Comparison of ENCODE assay signal across 15 cellular contexts in the genomic region with DNA sequence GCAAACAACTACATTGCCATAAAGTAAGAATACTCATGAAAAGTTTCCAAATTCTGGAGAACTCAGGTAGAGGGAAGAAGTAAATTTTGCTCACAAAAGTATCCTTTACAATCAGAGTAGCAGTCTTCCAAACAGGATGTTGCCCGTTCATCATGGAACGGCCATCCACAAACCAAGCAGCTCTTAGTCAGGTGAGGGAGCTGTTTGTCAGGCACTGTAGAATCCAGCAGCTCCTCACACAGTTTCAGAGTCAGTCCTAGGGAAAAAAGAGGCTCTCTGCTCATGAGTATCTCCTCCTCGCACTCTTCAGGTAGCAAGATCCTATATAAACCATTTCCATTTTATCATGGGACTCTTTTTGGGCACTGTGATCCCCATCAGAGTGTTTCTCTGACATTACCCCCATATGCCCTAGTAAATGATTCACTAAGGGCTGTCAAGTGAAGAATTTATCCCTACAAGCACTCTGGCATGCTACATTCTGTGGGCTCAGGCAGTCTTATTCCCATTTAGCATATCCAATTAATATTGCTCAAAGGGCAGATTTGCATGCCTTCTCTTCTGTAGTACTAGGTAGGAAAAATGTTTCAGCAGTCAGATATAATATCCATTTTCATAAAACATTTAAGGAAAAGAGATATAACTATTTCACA.
A peak's percentile ranks its signal among the peaks of the same experiment; 100 is the strongest.
DNase-seq lines count a peak whose midpoint lies in the region; ATAC-seq, FAIRE-seq and TF ChIP-seq lines count a peak whose summit lies in the region.
"Had no signal": no experiment of that assay in that cellular context is flagged by ENCODE, and none has a peak within 500 bp of the region (broad histone marks: within the 10 kb centered on the region; RNA-seq: fewer than 3 reads in every experiment).

No MANE protein-coding gene starts in this region.

- H2BK15ac ChIP-seq in mesendoderm (replicated peaks; ENCODE audit: low read depth), result no peak overlapping the region

- H3K4me2 ChIP-seq in A549, result no peak overlapping the region
- H3K4me2 ChIP-seq in hepatocyte, result no peak overlapping the region
- H3K4me2 ChIP-seq in mesendoderm (ENCODE audit: low read length), result no peak overlapping the region

- no peak overlapping the region for H4K8ac ChIP-seq in mesendoderm (ENCODE audit: low read depth, low read length)

- H3K9me3 ChIP-seq in A549, result no peaks in the 10 kb centered on the region
- no peaks in the 10 kb centered on the region for H3K9me3 ChIP-seq in hepatocyte (ENCODE audit: low read depth)
- no peaks in the 10 kb centered on the region for H3K9me3 ChIP-seq in aorta (ENCODE audit: control insufficient read depth, low read length)
- H3K9me3 ChIP-seq in ascending aorta, result no peaks in the 10 kb centered on the region
- H3K9me3 ChIP-seq: HAP-1 had no signal

- TF ChIP-seq POLR2A in A549 (IDR thresholded peaks at IDR 0.05; ENCODE audit: low read length), result no peak

- no peak overlapping the region for H3K56ac ChIP-seq in mesendoderm (ENCODE audit: low read length)

- no peaks in the 10 kb centered on the region for H4K20me1 ChIP-seq in hepatocyte (ENCODE audit: insufficient read depth, poor library complexity, severe bottlenecking)

- no peak for TF ChIP-seq EP300 in A549 (IDR thresholded peaks at IDR 0.05)

- H3K79me2 ChIP-seq in hepatocyte (no peaks in the 10 kb centered on the region), mesendoderm (ENCODE audit: control insufficient read depth, insufficient read depth, low read length) (no peaks in the 10 kb centered on the region)

- H3K79me1 ChIP-seq in mesendoderm (ENCODE audit: low read length), result no peaks in the 10 kb centered on the region

- no peak for DNase-seq in A549 (ENCODE audit: low read depth in 1 of 2, low spot score in 1 of 2)
- peak; percentile 40 for DNase-seq in NCI-H69 (lab: John Stamatoyannopoulos, UW)
- peak; percentile 29 for DNase-seq in hepatocyte (ENCODE audit: low spot score)
- DNase-seq in mesendoderm, result peak; percentile 15
- no peak for DNase-seq in AG20443 (ENCODE audit: low spot score)
- no peak for DNase-seq in aorta
- no peak for DNase-seq in stimulated activated CD4-positive, alpha-beta T cell treated with anti-CD3 and anti-CD28 coated beads, Interleukin-4, amount 100 ng/mL, for 1 hour
- no peak for DNase-seq in ascending aorta (ENCODE audit: low spot score in 2 of 2)
- DNase-seq: C1 segment of cervical spinal cord, NCI-H1105, NCI-H187, NCI-H446 had no signal

- no peak overlapping the region for H2AK5ac ChIP-seq in mesendoderm (ENCODE audit: low read length)

- H3K9me2 ChIP-seq in hepatocyte (replicated peaks; ENCODE audit: insufficient read depth), result no peaks in the 10 kb centered on the region

- TF ChIP-seq CTCF in A549 (IDR thresholded peaks at IDR 0.05) (no peak), hepatocyte (IDR thresholded peaks at IDR 0.05; ENCODE audit: poor library complexity) (no peak), ascending aorta (IDR thresholded peaks at IDR 0.05) (no peak)

- FAIRE-seq in A549 (lab: Jason Lieb, UNC), result no peak
- FAIRE-seq: GM12892 had no signal

- ATAC-seq in A549, result 0 out of 6 replicates have a peak, but pooled peaks have one; percentile 30 to 39
- ATAC-seq in aorta (ENCODE audit: low FRiP score), result no peak
- ATAC-seq: Right ventricle myocardium inferior had no signal

- H2BK120ac ChIP-seq in mesendoderm (ENCODE audit: low read depth, low read length), result no peak overlapping the region

- intact Hi-C loops in aorta (cut with DNase I), result no loop called here
- intact Hi-C loops in ascending aorta (cut with DNase I), result no loop called here

- no peak overlapping the region for H3K9ac ChIP-seq in mesendoderm (ENCODE audit: low read length)

- no peak overlapping the region for H3K4me3 ChIP-seq in A549
- H3K4me3 ChIP-seq in hepatocyte, result no peak overlapping the region
- H3K4me3 ChIP-seq in mesendoderm (ENCODE audit: low read length), result no peak overlapping the region
- H3K4me3 ChIP-seq in aorta (ENCODE audit: low read length in 2 of 2), result no peak overlapping the region
- no peak overlapping the region for H3K4me3 ChIP-seq in ascending aorta
- H3K4me3 ChIP-seq: HAP-1 had no signal

- H3K27ac ChIP-seq in A549 (no peak overlapping the region), hepatocyte (no peak overlapping the region), mesendoderm (ENCODE audit: low read depth, low read length) (no peak overlapping the region), aorta (ENCODE audit: low read depth in 1 of 2, low read length in 2 of 2) (no peak overlapping the region), ascending aorta (peak overlapping the region in 1 of 2 donors; percentile 8)

- H3K23ac ChIP-seq in mesendoderm (ENCODE audit: low read length), result no peak overlapping the region

- H3K18ac ChIP-seq in mesendoderm (ENCODE audit: low read length), result no peak overlapping the region

- no peaks in the 10 kb centered on the region for H3K27me3 ChIP-seq in hepatocyte
- H3K27me3 ChIP-seq in mesendoderm (ENCODE audit: insufficient read depth, low read length, poor library complexity), result no peaks in the 10 kb centered on the region
- H3K27me3 ChIP-seq in aorta (ENCODE audit: control insufficient read depth in 1 of 2, insufficient read depth in 2 of 2, low read length in 1 of 2), result no peaks in the 10 kb centered on the region
- H3K27me3 ChIP-seq in ascending aorta, result no peaks in the 10 kb centered on the region

- H3K4ac ChIP-seq in mesendoderm (ENCODE audit: low read depth, low read length), result no peak overlapping the region

- no peak overlapping the region for H2AFZ ChIP-seq in hepatocyte

- H3K36me3 ChIP-seq in hepatocyte (replicated peaks; ENCODE audit: insufficient read depth, low read depth) (no peaks in the 10 kb centered on the region), mesendoderm (ENCODE audit: control insufficient read depth, insufficient read depth, low read length) (no peaks in the 10 kb centered on the region), aorta (ENCODE audit: control insufficient read depth in 1 of 2, insufficient read depth in 2 of 2, low read length in 1 of 2) (no peaks in the 10 kb centered on the region), ascending aorta (no peaks in the 10 kb centered on the region)
- H3K36me3 ChIP-seq: HAP-1 had no signal

- no peak overlapping the region for H2BK5ac ChIP-seq in mesendoderm (ENCODE audit: low read length)

- 63% methylated on average over 3 of the region's 3 CpGs for WGBS in A549 (ENCODE audit: missing lambda C conversion rate)
- WGBS in hepatocyte (ENCODE audit: low lambda C conversion rate, missing lambda C conversion rate), result 61% methylated on average over 3 of the region's 3 CpGs
- WGBS in mesendoderm (ENCODE audit: extremely low coverage, insufficient coverage, low lambda C conversion rate), result no CpG with 5 or more reads among the region's 3 CpGs
- WGBS in aorta, 2 donors, result 83 to 94% methylated on average over 3 of the region's 3 CpGs

- POLR2A ChIA-PET in A549 (lab: Yijun Ruan, JAX), result no interaction called here

- H3K4me1 ChIP-seq in A549, result no peaks in the 10 kb centered on the region
- H3K4me1 ChIP-seq in hepatocyte (ENCODE audit: insufficient read depth), result peaks cover 7% of the 10 kb centered on the region
- no peaks in the 10 kb centered on the region for H3K4me1 ChIP-seq in mesendoderm (ENCODE audit: control insufficient read depth, low read depth, low read length)
- H3K4me1 ChIP-seq in aorta (ENCODE audit: control insufficient read depth in 1 of 2, insufficient read depth in 2 of 2, low read length in 2 of 2), result peaks cover 5 to 6% of the 10 kb centered on the region in 2 donors
- H3K4me1 ChIP-seq in ascending aorta, result peaks cover 3 to 25% of the 10 kb centered on the region in 2 donors
- H3K4me1 ChIP-seq: HAP-1 had no signal

- H4K5ac ChIP-seq in mesendoderm (ENCODE audit: low read length), result no peak overlapping the region

- TF ChIP-seq RAD21 in A549 (conservative IDR thresholded peaks at IDR 0.05 in 1 of 2, IDR thresholded peaks at IDR 0.05 in 1 of 2), result no peak

- CTCF ChIA-PET in A549 (lab: Yijun Ruan, JAX), result no interaction called here

TF ChIP-seq in A549, 52 proteins besides CTCF, POLR2A, EP300 and RAD21:
- TF ChIP-seq, protein P1, sequence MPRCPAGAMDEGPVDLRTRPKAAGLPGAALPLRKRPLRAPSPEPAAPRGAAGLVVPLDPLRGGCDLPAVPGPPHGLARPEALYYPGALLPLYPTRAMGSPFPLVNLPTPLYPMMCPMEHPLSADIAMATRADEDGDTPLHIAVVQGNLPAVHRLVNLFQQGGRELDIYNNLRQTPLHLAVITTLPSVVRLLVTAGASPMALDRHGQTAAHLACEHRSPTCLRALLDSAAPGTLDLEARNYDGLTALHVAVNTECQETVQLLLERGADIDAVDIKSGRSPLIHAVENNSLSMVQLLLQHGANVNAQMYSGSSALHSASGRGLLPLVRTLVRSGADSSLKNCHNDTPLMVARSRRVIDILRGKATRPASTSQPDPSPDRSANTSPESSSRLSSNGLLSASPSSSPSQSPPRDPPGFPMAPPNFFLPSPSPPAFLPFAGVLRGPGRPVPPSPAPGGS (IDR thresholded peaks at IDR 0.05), result no peak
- no peak for TF ChIP-seq JUN (IDR thresholded peaks at IDR 0.05)
- TF ChIP-seq MAFK (IDR thresholded peaks at IDR 0.05; ENCODE audit: partially characterized antibody), result no peak
- TF ChIP-seq CHD4 (IDR thresholded peaks at IDR 0.05; ENCODE audit: borderline replicate concordance), result no peak
- TF ChIP-seq TP53 (CRISPR knock-in tag; IDR thresholded peaks at IDR 0.05), result no peak
- no peak for TF ChIP-seq ESRRA (IDR thresholded peaks at IDR 0.05; ENCODE audit: borderline replicate concordance, low read length)
- TF ChIP-seq, protein P2, sequence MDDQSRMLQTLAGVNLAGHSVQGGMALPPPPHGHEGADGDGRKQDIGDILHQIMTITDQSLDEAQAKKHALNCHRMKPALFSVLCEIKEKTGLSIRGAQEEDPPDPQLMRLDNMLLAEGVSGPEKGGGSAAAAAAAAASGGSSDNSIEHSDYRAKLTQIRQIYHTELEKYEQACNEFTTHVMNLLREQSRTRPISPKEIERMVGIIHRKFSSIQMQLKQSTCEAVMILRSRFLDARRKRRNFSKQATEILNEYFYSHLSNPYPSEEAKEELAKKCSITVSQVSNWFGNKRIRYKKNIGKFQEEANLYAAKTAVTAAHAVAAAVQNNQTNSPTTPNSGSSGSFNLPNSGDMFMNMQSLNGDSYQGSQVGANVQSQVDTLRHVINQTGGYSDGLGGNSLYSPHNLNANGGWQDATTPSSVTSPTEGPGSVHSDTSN (IDR thresholded peaks at IDR 0.05), result no peak
- no peak for TF ChIP-seq NPAS2 (CRISPR knock-in tag; IDR thresholded peaks at IDR 0.05; ENCODE audit: borderline replicate concordance)
TF ChIP-seq in A549: peak in this region for 0.

Comparison
In these comparisons a context has a peak if more than half of its experiments do, and no peak if none do; other contexts are left out.
1. DNase-seq: peak in NCI-H69 (single experiment), hepatocyte (single experiment) and mesendoderm (single experiment); none in A549 (0 of 2), AG20443 (single experiment), aorta (0 of 2), stimulated activated CD4-positive, alpha-beta T cell treated with anti-CD3 and anti-CD28 coated beads, Interleukin-4, amount 100 ng/mL, for 1 hour (single experiment) and ascending aorta (0 of 2).